In genomic region chr16:88649924-88650748, GRCh38 we compare ENCODE assay signal across 1 cellular context.
TF ChIP-seq lines count a peak whose summit lies in the region.

No MANE protein-coding gene starts in this region.

TF ChIP-seq in GM12878, 131 proteins besides CTCF, POLR2A, EP300 and RAD21 (continues in another document):
- TF ChIP-seq RBBP5 (conservative IDR thresholded peaks at IDR 0.05) (no peak), IRF4 (IDR thresholded peaks at IDR 0.05; ENCODE audit: low read depth, low read length) (no peak), MEF2B (IDR thresholded peaks at IDR 0.05; ENCODE audit: partially characterized antibody, poor library complexity, severe bottlenecking) (peak; percentile 49), RELA (IDR thresholded peaks at IDR 0.05; ENCODE audit: borderline replicate concordance, partially characterized antibody) (no peak), RB1 (IDR thresholded peaks at IDR 0.05; ENCODE audit: borderline replicate concordance) (no peak), TCF12 (IDR thresholded peaks at IDR 0.05; ENCODE audit: low read depth, low read length) (no peak; the same call in 1 of the 2 replicates), RCOR1 (conservative IDR thresholded peaks at IDR 0.05; ENCODE audit: low read depth, low read length) (no peak), BCL3 (IDR thresholded peaks at IDR 0.05; ENCODE audit: borderline replicate concordance, insufficient read depth, low read depth, low read length, poor library complexity, severe bottlenecking) (no peak), PAX8 (IDR thresholded peaks at IDR 0.05) (no peak), EZH2 (IDR thresholded peaks at IDR 0.05; ENCODE audit: borderline replicate concordance, control insufficient read depth, low read depth, low read length) (no peak), SIX5 (IDR thresholded peaks at IDR 0.05; ENCODE audit: low read depth, low read length, severe bottlenecking) (no peak), ZNF217 (IDR thresholded peaks at IDR 0.05) (no peak), BRCA1 (IDR thresholded peaks at IDR 0.05; ENCODE audit: low read depth, low read length) (no peak), SUZ12 (IDR thresholded peaks at IDR 0.05; ENCODE audit: unreplicated experiment) (no peak), WRNIP1 (IDR thresholded peaks at IDR 0.05; ENCODE audit: borderline replicate concordance, low read depth, low read length) (no peak), NR2F1 (conservative IDR thresholded peaks at IDR 0.05) (peak; percentile 98), NFIC (IDR thresholded peaks at IDR 0.05; ENCODE audit: low read depth, low read length) (no peak), SMC3 (IDR thresholded peaks at IDR 0.05; ENCODE audit: borderline replicate concordance, low read length) (no peak), NFYA (IDR thresholded peaks at IDR 0.05; ENCODE audit: borderline replicate concordance, low read depth, low read length) (no peak), SMARCA5 (IDR thresholded peaks at IDR 0.05) (no peak), NFXL1 (IDR thresholded peaks at IDR 0.05; ENCODE audit: borderline replicate concordance) (no peak), CHD2 (IDR thresholded peaks at IDR 0.05; ENCODE audit: borderline replicate concordance, low read depth, low read length) (no peak), FOXM1 (IDR thresholded peaks at IDR 0.05; ENCODE audit: low read depth, low read length) (no peak), HDGF (IDR thresholded peaks at IDR 0.05) (no peak; the same call in 1 of the 2 replicates), POLR2AphosphoS2 (IDR thresholded peaks at IDR 0.05; ENCODE audit: low read depth, low read length) (no peak), MTA3 (IDR thresholded peaks at IDR 0.05; ENCODE audit: borderline replicate concordance, low read length) (no peak; the same call in 1 of the 2 replicates), BHLHE40 (IDR thresholded peaks at IDR 0.05; ENCODE audit: borderline replicate concordance in 1 of 2, low read depth in 2 of 2, low read length in 1 of 2) (no peak; a peak in 1 of 4 replicates), ATF7 (IDR thresholded peaks at IDR 0.05; ENCODE audit: low read depth) (no peak), PAX5 (IDR thresholded peaks at IDR 0.05; ENCODE audit: borderline replicate concordance, low read depth, low read length) (peak; percentile 91), TBL1XR1 (IDR thresholded peaks at IDR 0.05; ENCODE audit: low read depth, low read length) (no peak; the same call in none of the 2 replicates), CHD4 (IDR thresholded peaks at IDR 0.05) (no peak), IKZF1 (conservative IDR thresholded peaks at IDR 0.05) (peak; percentile 29), MAX (IDR thresholded peaks at IDR 0.05; ENCODE audit: low read depth, low read length) (no peak), TCF3 (IDR thresholded peaks at IDR 0.05; ENCODE audit: borderline replicate concordance, insufficient read depth, low read depth, low read length) (no peak), GABPA (IDR thresholded peaks at IDR 0.05; ENCODE audit: low read depth) (no peak; the same call in 1 of the 2 replicates), NRF1 (conservative IDR thresholded peaks at IDR 0.05; ENCODE audit: low read depth, low read length) (no peak), YBX1 (IDR thresholded peaks at IDR 0.05) (no peak), TAF1 (IDR thresholded peaks at IDR 0.05; ENCODE audit: borderline replicate concordance, low read depth, low read length) (no peak), CREB1 (IDR thresholded peaks at IDR 0.05; ENCODE audit: low read depth) (peak; percentile 12; the same call in 1 of the 2 replicates), HDAC6 (IDR thresholded peaks at IDR 0.05; ENCODE audit: unreplicated experiment) (no peak), KDM1A (IDR thresholded peaks at IDR 0.05; ENCODE audit: borderline replicate concordance) (no peak), ZNF592 (IDR thresholded peaks at IDR 0.05) (no peak), NR2C1 (IDR thresholded peaks at IDR 0.05) (peak; percentile 64), JUNB (IDR thresholded peaks at IDR 0.05) (no peak), MTA2 (IDR thresholded peaks at IDR 0.05; ENCODE audit: low read depth) (peak; percentile 29; the same call in 1 of the 2 replicates), SPI1 (IDR thresholded peaks at IDR 0.05; ENCODE audit: borderline replicate concordance, insufficient read depth, low read depth, low read length) (peak; percentile 53), IKZF2 (IDR thresholded peaks at IDR 0.05) (no peak)
- TF ChIP-seq, protein P1, sequence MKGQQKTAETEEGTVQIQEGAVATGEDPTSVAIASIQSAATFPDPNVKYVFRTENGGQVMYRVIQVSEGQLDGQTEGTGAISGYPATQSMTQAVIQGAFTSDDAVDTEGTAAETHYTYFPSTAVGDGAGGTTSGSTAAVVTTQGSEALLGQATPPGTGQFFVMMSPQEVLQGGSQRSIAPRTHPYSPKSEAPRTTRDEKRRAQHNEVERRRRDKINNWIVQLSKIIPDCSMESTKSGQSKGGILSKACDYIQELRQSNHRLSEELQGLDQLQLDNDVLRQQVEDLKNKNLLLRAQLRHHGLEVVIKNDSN (IDR thresholded peaks at IDR 0.05; ENCODE audit: borderline replicate concordance, extremely low read length, insufficient read depth, low read depth, low read length): no peak
- TF ChIP-seq, protein P2, sequence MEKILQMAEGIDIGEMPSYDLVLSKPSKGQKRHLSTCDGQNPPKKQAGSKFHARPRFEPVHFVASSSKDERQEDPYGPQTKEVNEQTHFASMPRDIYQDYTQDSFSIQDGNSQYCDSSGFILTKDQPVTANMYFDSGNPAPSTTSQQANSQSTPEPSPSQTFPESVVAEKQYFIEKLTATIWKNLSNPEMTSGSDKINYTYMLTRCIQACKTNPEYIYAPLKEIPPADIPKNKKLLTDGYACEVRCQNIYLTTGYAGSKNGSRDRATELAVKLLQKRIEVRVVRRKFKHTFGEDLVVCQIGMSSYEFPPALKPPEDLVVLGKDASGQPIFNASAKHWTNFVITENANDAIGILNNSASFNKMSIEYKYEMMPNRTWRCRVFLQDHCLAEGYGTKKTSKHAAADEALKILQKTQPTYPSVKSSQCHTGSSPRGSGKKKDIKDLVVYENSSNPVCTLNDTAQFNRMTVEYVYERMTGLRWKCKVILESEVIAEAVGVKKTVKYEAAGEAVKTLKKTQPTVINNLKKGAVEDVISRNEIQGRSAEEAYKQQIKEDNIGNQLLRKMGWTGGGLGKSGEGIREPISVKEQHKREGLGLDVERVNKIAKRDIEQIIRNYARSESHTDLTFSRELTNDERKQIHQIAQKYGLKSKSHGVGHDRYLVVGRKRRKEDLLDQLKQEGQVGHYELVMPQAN (conservative IDR thresholded peaks at IDR 0.05): peak; percentile 59; the same call in 1 of the 2 replicates
- TF ChIP-seq, protein P3, sequence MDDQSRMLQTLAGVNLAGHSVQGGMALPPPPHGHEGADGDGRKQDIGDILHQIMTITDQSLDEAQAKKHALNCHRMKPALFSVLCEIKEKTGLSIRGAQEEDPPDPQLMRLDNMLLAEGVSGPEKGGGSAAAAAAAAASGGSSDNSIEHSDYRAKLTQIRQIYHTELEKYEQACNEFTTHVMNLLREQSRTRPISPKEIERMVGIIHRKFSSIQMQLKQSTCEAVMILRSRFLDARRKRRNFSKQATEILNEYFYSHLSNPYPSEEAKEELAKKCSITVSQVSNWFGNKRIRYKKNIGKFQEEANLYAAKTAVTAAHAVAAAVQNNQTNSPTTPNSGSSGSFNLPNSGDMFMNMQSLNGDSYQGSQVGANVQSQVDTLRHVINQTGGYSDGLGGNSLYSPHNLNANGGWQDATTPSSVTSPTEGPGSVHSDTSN (IDR thresholded peaks at IDR 0.05; ENCODE audit: insufficient replicate concordance, low read depth, low read length): no peak
- TF ChIP-seq, protein P4, sequence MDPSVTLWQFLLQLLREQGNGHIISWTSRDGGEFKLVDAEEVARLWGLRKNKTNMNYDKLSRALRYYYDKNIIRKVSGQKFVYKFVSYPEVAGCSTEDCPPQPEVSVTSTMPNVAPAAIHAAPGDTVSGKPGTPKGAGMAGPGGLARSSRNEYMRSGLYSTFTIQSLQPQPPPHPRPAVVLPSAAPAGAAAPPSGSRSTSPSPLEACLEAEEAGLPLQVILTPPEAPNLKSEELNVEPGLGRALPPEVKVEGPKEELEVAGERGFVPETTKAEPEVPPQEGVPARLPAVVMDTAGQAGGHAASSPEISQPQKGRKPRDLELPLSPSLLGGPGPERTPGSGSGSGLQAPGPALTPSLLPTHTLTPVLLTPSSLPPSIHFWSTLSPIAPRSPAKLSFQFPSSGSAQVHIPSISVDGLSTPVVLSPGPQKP (IDR thresholded peaks at IDR 0.05; ENCODE audit: low read depth, low read length): no peak
- TF ChIP-seq, protein P5, sequence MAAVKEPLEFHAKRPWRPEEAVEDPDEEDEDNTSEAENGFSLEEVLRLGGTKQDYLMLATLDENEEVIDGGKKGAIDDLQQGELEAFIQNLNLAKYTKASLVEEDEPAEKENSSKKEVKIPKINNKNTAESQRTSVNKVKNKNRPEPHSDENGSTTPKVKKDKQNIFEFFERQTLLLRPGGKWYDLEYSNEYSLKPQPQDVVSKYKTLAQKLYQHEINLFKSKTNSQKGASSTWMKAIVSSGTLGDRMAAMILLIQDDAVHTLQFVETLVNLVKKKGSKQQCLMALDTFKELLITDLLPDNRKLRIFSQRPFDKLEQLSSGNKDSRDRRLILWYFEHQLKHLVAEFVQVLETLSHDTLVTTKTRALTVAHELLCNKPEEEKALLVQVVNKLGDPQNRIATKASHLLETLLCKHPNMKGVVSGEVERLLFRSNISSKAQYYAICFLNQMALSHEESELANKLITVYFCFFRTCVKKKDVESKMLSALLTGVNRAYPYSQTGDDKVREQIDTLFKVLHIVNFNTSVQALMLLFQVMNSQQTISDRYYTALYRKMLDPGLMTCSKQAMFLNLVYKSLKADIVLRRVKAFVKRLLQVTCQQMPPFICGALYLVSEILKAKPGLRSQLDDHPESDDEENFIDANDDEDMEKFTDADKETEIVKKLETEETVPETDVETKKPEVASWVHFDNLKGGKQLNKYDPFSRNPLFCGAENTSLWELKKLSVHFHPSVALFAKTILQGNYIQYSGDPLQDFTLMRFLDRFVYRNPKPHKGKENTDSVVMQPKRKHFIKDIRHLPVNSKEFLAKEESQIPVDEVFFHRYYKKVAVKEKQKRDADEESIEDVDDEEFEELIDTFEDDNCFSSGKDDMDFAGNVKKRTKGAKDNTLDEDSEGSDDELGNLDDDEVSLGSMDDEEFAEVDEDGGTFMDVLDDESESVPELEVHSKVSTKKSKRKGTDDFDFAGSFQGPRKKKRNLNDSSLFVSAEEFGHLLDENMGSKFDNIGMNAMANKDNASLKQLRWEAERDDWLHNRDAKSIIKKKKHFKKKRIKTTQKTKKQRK (IDR thresholded peaks at IDR 0.05; ENCODE audit: low read depth, low read length): no peak
- TF ChIP-seq, protein P6, sequence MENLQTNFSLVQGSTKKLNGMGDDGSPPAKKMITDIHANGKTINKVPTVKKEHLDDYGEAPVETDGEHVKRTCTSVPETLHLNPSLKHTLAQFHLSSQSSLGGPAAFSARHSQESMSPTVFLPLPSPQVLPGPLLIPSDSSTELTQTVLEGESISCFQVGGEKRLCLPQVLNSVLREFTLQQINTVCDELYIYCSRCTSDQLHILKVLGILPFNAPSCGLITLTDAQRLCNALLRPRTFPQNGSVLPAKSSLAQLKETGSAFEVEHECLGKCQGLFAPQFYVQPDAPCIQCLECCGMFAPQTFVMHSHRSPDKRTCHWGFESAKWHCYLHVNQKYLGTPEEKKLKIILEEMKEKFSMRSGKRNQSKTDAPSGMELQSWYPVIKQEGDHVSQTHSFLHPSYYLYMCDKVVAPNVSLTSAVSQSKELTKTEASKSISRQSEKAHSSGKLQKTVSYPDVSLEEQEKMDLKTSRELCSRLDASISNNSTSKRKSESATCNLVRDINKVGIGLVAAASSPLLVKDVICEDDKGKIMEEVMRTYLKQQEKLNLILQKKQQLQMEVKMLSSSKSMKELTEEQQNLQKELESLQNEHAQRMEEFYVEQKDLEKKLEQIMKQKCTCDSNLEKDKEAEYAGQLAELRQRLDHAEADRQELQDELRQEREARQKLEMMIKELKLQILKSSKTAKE (IDR thresholded peaks at IDR 0.05; ENCODE audit: low read depth, poor library complexity, severe bottlenecking): no peak
